In genomic region chr22:50783881-50784277, GRCh38 we compare ENCODE assay signal across 9 cellular contexts. TPM values are rescaled to one million over a fixed set of nuclear protein-coding genes. Genes with fewer than 3 reads are reported as not detected.
A peak's percentile ranks its signal among the peaks of the same experiment; 100 is the strongest.
DNase-seq lines count a peak whose midpoint lies in the region; ATAC-seq and TF ChIP-seq lines count a peak whose summit lies in the region.
"Not testable (repeated sequence)": the region's sequence is repeated elsewhere in the genome, so short reads cannot be mapped to it uniquely, and the experiment has no call there.
"Had no signal": no experiment of that assay in that cellular context is flagged by ENCODE, and none has a peak within 500 bp of the region (broad histone marks: within the 10 kb centered on the region; RNA-seq: fewer than 3 reads in every experiment).

No MANE protein-coding gene starts in this region.

- not testable (repeated sequence) for H3K27ac ChIP-seq in Panc1 (ENCODE audit: low read length)

- CTCF ChIA-PET in Panc1 (lab: Charles Lee): not testable (repeated sequence)

- not testable (repeated sequence) for H3K36me3 ChIP-seq in ES-I3 (ENCODE audit: insufficient read depth, low read length); Panc1 (ENCODE audit: control insufficient read depth, insufficient read depth, low read length); mucosa of stomach (ENCODE audit: control insufficient read depth, insufficient read depth, low read length)

- TSS peak; percentile 90 for BruUV-seq in Panc1 (replicated peaks; lab: Mats Ljungman, UMichigan)

- not testable (repeated sequence) for H3K4me1 ChIP-seq in ES-I3 (ENCODE audit: insufficient read depth, low read length); Panc1 (ENCODE audit: control insufficient read depth, insufficient read depth, low read length); mucosa of stomach (ENCODE audit: control insufficient read depth, insufficient read depth, low read length)

- peak overlapping the region; percentile 42; the same call in 1 of the 2 replicates for H3K9ac ChIP-seq in ES-I3 (ENCODE audit: low read depth, low read length)
- peak overlapping the region; percentile 41 for H3K9ac ChIP-seq in mucosa of stomach (ENCODE audit: low read length)

- not testable (repeated sequence) for DNase-seq in Panc1 (ENCODE audit: low read depth, low spot score); fibroblast of the aortic adventitia (ENCODE audit: low read depth)
- peak; percentile 28 for DNase-seq in stimulated activated naive B cell treated with anti-CD40 and anti-IgM and Interleukin-4, amounts not matched to agents 10 μg/mL and 1 μg/mL and 100 μg/mL, for 72 hours

- intact Hi-C loops in Panc1 (cut with micrococcal nuclease; ENCODE audit: unreplicated experiment): not testable (repeated sequence)

- H3K27me3 ChIP-seq in Panc1 (ENCODE audit: control insufficient read depth, insufficient read depth, low read length); mucosa of stomach (ENCODE audit: control insufficient read depth, insufficient read depth, low read length): not testable (repeated sequence)

- H3K4me3 Mint-ChIP-seq in activated naive CD8-positive, alpha-beta T cell: peak overlapping the region; percentile 85
- H3K4me3 Mint-ChIP-seq in stimulated activated naive B cell treated with anti-CD40 and anti-IgM and Interleukin-4, amounts not matched to agents 10 μg/mL and 1 μg/mL and 100 μg/mL, for 72 hours: peak overlapping the region; percentile 87 to 89

- H3K36me3 Mint-ChIP-seq in activated naive CD8-positive, alpha-beta T cell; stimulated activated naive B cell treated with anti-CD40 and anti-IgM and Interleukin-4, amounts not matched to agents 10 μg/mL and 1 μg/mL and 100 μg/mL, for 72 hours: not testable (repeated sequence)

- in situ Hi-C loops in Panc1 (cut with HindIII; ENCODE audit: low pct_unique_long_range_greater_than_20kb, low sequenced_read_pairs): not testable (repeated sequence)

- not testable (repeated sequence) for H3K9me3 Mint-ChIP-seq in activated naive CD8-positive, alpha-beta T cell (ENCODE audit: low read depth); stimulated activated naive B cell treated with anti-CD40 and anti-IgM and Interleukin-4, amounts not matched to agents 10 μg/mL and 1 μg/mL and 100 μg/mL, for 72 hours

- peak overlapping the region; percentile 58 for H3K27ac Mint-ChIP-seq in activated naive CD8-positive, alpha-beta T cell
- H3K27ac Mint-ChIP-seq in stimulated activated naive B cell treated with anti-CD40 and anti-IgM and Interleukin-4, amounts not matched to agents 10 μg/mL and 1 μg/mL and 100 μg/mL, for 72 hours: peak overlapping the region; percentile 93

- ATAC-seq in GM21529 (IDR thresholded peaks at IDR 0.05; ENCODE audit: unreplicated experiment) (peak; percentile 21), HG03139 (IDR thresholded peaks at IDR 0.05; ENCODE audit: unreplicated experiment) (peak; percentile 36), Panc1 (peak; percentile 57)
- ATAC-seq in stimulated activated naive B cell treated with anti-CD40 and anti-IgM and Interleukin-4, amounts not matched to agents 10 μg/mL and 1 μg/mL and 100 μg/mL, for 72 hours (replicated peaks): peak; percentile 63 to 66

- H3K4me1 Mint-ChIP-seq in activated naive CD8-positive, alpha-beta T cell (ENCODE audit: low read depth): not testable (repeated sequence)
- peaks cover 10 to 11% of the 10 kb centered on the region in 2 donors for H3K4me1 Mint-ChIP-seq in stimulated activated naive B cell treated with anti-CD40 and anti-IgM and Interleukin-4, amounts not matched to agents 10 μg/mL and 1 μg/mL and 100 μg/mL, for 72 hours

- POLR2A ChIA-PET in Panc1 (lab: Charles Lee): not testable (repeated sequence)

- H3K9me3 ChIP-seq in ES-I3 (ENCODE audit: control insufficient read depth, insufficient read depth, low read length); Panc1 (ENCODE audit: control insufficient read depth, insufficient read depth, low read depth, low read length); mucosa of stomach (ENCODE audit: control insufficient read depth, low read length): not testable (repeated sequence)

- H3K27me3 Mint-ChIP-seq in activated naive CD8-positive, alpha-beta T cell; stimulated activated naive B cell treated with anti-CD40 and anti-IgM and Interleukin-4, amounts not matched to agents 10 μg/mL and 1 μg/mL and 100 μg/mL, for 72 hours: not testable (repeated sequence)

- H3K4me3 ChIP-seq in Panc1 (ENCODE audit: low read depth in 2 of 2, low read length in 2 of 2): peak overlapping the region; percentile 43 to 53
- peak overlapping the region; percentile 70 for H3K4me3 ChIP-seq in fibroblast of the aortic adventitia (ENCODE audit: low read depth, low read length)
- not testable (repeated sequence) for H3K4me3 ChIP-seq in mucosa of stomach (ENCODE audit: low read length)

- not testable (repeated sequence) for TF ChIP-seq CTCF in Panc1 (IDR thresholded peaks at IDR 0.05); fibroblast of the aortic adventitia (IDR thresholded peaks at IDR 0.05; ENCODE audit: insufficient read depth, low read length)

RNA-seq across cellular contexts. Expression of gene RABL2B, which starts 0.4 kb away (rescaled TPM):
- total RNA-seq in Panc1 (2021; ENCODE audit: unreplicated experiment) (27.7 TPM), fibroblast of the aortic adventitia (ENCODE audit: low replicate concordance) (7.7 and 18.0 TPM in 2 replicates)
- 31.3 TPM for polyA plus RNA-seq in Panc1 (2012; ENCODE audit: insufficient read length)

RNA-seq across cellular contexts. Expression of gene ACR, which starts 45.9 kb away (rescaled TPM):
- total RNA-seq in Panc1 (2021; ENCODE audit: unreplicated experiment) (0.21 TPM), fibroblast of the aortic adventitia (ENCODE audit: low replicate concordance) (not detected in 2 replicates)
- polyA plus RNA-seq in Panc1 (2012; ENCODE audit: insufficient read length): not detected
- total RNA-seq: occipital lobe had no signal
